In genomic region chr14:91582761-91583160, GRCh38 we compare ENCODE assay signal across 19 cellular contexts.
DNase-seq lines count a peak whose midpoint lies in the region; ATAC-seq and TF ChIP-seq lines count a peak whose summit lies in the region.
"Had no signal": no experiment of that assay in that cellular context is flagged by ENCODE, and none has a peak within 500 bp of the region (broad histone marks: within the 10 kb centered on the region; RNA-seq: fewer than 3 reads in every experiment).

No MANE protein-coding gene starts in this region.

- peaks cover 27% of the 10 kb centered on the region for H3K4me1 Mint-ChIP-seq in GM23338
- no peaks in the 10 kb centered on the region for H3K4me1 Mint-ChIP-seq in type B pancreatic cell (ENCODE audit: unreplicated experiment)

- H3K36me3 ChIP-seq in GM23338 (ENCODE audit: insufficient read depth) = no peaks in the 10 kb centered on the region
- H3K36me3 ChIP-seq: BLaER1 had no signal

- intact Hi-C loops in Right ventricle myocardium inferior (cut with DNase I) = no loop called here
- intact Hi-C loops in cardiac septum (cut with DNase I) = no loop called here
- intact Hi-C loops in left colon (cut with DNase I, micrococcal nuclease) = no loop called here
- intact Hi-C loops in lower leg skin (cut with DNase I; ENCODE audit: low total_unique reads) = no loop called here

- TF ChIP-seq POLR2A in lower leg skin (IDR thresholded peaks at IDR 0.05) = no peak

- no peaks in the 10 kb centered on the region for H3K9me2 ChIP-seq in GM23338 (ENCODE audit: insufficient read depth)

- no peaks in the 10 kb centered on the region for H3F3A ChIP-seq in GM23338 (replicated peaks; ENCODE audit: low read depth)

- 73 to 77% methylated on average over 3 of the region's 3 CpGs for WGBS in lower leg skin, 2 donors

- no peak overlapping the region for H3K4me3 Mint-ChIP-seq in GM23338
- H3K4me3 Mint-ChIP-seq in type B pancreatic cell = no peak overlapping the region
- H3K4me3 Mint-ChIP-seq: CD4-positive, CD25-positive, alpha-beta regulatory T cell; CD8-positive, alpha-beta T cell; HFFc6 had no signal

- peaks cover 10% of the 10 kb centered on the region for H3K27me3 Mint-ChIP-seq in GM23338 (ENCODE audit: insufficient read depth, low read depth, poor library complexity)
- peaks cover 27% of the 10 kb centered on the region for H3K27me3 Mint-ChIP-seq in type B pancreatic cell

- 0 out of 4 replicates have a peak, but pooled peaks of 1 of the 2 experiments have one; percentile 8 for TF ChIP-seq CTCF in GM23338 (conservative IDR thresholded peaks at IDR 0.05; ENCODE audit: low read depth in 2 of 2)
- no peak for TF ChIP-seq CTCF in type B pancreatic cell (conservative IDR thresholded peaks at IDR 0.05)
- no peak for TF ChIP-seq CTCF in lower leg skin (IDR thresholded peaks at IDR 0.05)

- no peaks in the 10 kb centered on the region for H3K27me3 ChIP-seq in GM23338 (ENCODE audit: insufficient read depth)
- H3K27me3 ChIP-seq: BLaER1 had no signal

- H3K4me1 ChIP-seq in GM23338 (ENCODE audit: insufficient read depth) = peaks cover 32% of the 10 kb centered on the region
- H3K4me1 ChIP-seq: A549, BLaER1 had no signal

- H2AFZ ChIP-seq in GM23338 = 0 out of 2 replicates have a peak overlapping the region, but pooled peaks have one; percentile 32
- H2AFZ ChIP-seq: GM23248 had no signal

- no peak overlapping the region for H3K4me3 ChIP-seq in GM23338
- no peak overlapping the region for H3K4me3 ChIP-seq in lower leg skin (ENCODE audit: low read depth, poor library complexity, severe bottlenecking)
- H3K4me3 ChIP-seq: A549, BLaER1, GM23248 had no signal

- H3K79me2 ChIP-seq in GM23338 (replicated peaks; ENCODE audit: insufficient read depth) = no peaks in the 10 kb centered on the region

- no peak overlapping the region for H3K27ac Mint-ChIP-seq in GM23338
- peak overlapping the region; percentile 80 for H3K27ac Mint-ChIP-seq in type B pancreatic cell
- H3K27ac Mint-ChIP-seq: CD4-positive, CD25-positive, alpha-beta regulatory T cell; CD8-positive, alpha-beta T cell; H9; HFFc6 had no signal

- DNase-seq in Right ventricle myocardium inferior (ENCODE audit: missing footprints) = no peak
- no peak for DNase-seq in cardiac septum (ENCODE audit: low spot score)
- no peak for DNase-seq in GM23338 (ENCODE audit: low spot score)
- DNase-seq in left colon = no peak
- DNase-seq in type B pancreatic cell (ENCODE audit: extremely low spot score, unreplicated experiment) = no peak
- no peak for DNase-seq in lower leg skin (ENCODE audit: low spot score in 2 of 2)
- DNase-seq: 8988T; ACHN; CD4-positive, CD25-positive, alpha-beta regulatory T cell; CD8-positive, alpha-beta T cell; DMS53; DMS79 treated with DMSO at 0.1 percent for 48 hours; GM23248; H9; HFFc6 had no signal

- H4K20me1 ChIP-seq in GM23338 (replicated peaks; ENCODE audit: insufficient read depth) = no peaks in the 10 kb centered on the region
- H4K20me1 ChIP-seq: BLaER1 had no signal

- ATAC-seq in Right ventricle myocardium inferior (peak; percentile 28), GM23338 (no peak), left colon (peak; percentile 41), GM21723 (IDR thresholded peaks at IDR 0.05; ENCODE audit: unreplicated experiment) (no peak)
- ATAC-seq: A549; CD8-positive, alpha-beta T cell had no signal

- H3K36me3 Mint-ChIP-seq in GM23338 (ENCODE audit: low read depth) (peaks cover 21% of the 10 kb centered on the region), type B pancreatic cell (no peaks in the 10 kb centered on the region)
- H3K36me3 Mint-ChIP-seq: CD4-positive, CD25-positive, alpha-beta regulatory T cell had no signal

- peaks cover 24% of the 10 kb centered on the region for H3K9me3 Mint-ChIP-seq in GM23338
- H3K9me3 Mint-ChIP-seq in type B pancreatic cell = no peaks in the 10 kb centered on the region

- H3K27ac ChIP-seq in GM23338 (ENCODE audit: low read depth) = no peak overlapping the region
- H3K27ac ChIP-seq: A549, BLaER1, C4-2B, GM23248 had no signal

- peak overlapping the region; percentile 69; the same call in 1 of the 2 replicates for H3K4me2 ChIP-seq in GM23338
- H3K4me2 ChIP-seq: A549, BLaER1 had no signal

TF ChIP-seq in GM23338, 12 proteins besides CTCF, POLR2A, EP300 and RAD21 (continues in another document):
- TF ChIP-seq EZH2 (IDR thresholded peaks at IDR 0.05; ENCODE audit: low read depth, unreplicated experiment) = no peak
- TF ChIP-seq JUNB (IDR thresholded peaks at IDR 0.05; ENCODE audit: unreplicated experiment) = no peak
- TF ChIP-seq POLR2AphosphoS5 (IDR thresholded peaks at IDR 0.05; ENCODE audit: low read depth) = no peak
- no peak for TF ChIP-seq ZNF331 (CRISPR knock-in tag; IDR thresholded peaks at IDR 0.05; ENCODE audit: low read depth)
- TF ChIP-seq ZNF114 (CRISPR knock-in tag; IDR thresholded peaks at IDR 0.05) = no peak
- TF ChIP-seq EZH2phosphoT487 (IDR thresholded peaks at IDR 0.05; ENCODE audit: unreplicated experiment) = no peak
- TF ChIP-seq CREB1 (CRISPR knock-in tag; IDR thresholded peaks at IDR 0.05; ENCODE audit: low read depth) = no peak
- TF ChIP-seq NANOG (IDR thresholded peaks at IDR 0.05; ENCODE audit: borderline replicate concordance) = no peak
- TF ChIP-seq, protein P1, sequence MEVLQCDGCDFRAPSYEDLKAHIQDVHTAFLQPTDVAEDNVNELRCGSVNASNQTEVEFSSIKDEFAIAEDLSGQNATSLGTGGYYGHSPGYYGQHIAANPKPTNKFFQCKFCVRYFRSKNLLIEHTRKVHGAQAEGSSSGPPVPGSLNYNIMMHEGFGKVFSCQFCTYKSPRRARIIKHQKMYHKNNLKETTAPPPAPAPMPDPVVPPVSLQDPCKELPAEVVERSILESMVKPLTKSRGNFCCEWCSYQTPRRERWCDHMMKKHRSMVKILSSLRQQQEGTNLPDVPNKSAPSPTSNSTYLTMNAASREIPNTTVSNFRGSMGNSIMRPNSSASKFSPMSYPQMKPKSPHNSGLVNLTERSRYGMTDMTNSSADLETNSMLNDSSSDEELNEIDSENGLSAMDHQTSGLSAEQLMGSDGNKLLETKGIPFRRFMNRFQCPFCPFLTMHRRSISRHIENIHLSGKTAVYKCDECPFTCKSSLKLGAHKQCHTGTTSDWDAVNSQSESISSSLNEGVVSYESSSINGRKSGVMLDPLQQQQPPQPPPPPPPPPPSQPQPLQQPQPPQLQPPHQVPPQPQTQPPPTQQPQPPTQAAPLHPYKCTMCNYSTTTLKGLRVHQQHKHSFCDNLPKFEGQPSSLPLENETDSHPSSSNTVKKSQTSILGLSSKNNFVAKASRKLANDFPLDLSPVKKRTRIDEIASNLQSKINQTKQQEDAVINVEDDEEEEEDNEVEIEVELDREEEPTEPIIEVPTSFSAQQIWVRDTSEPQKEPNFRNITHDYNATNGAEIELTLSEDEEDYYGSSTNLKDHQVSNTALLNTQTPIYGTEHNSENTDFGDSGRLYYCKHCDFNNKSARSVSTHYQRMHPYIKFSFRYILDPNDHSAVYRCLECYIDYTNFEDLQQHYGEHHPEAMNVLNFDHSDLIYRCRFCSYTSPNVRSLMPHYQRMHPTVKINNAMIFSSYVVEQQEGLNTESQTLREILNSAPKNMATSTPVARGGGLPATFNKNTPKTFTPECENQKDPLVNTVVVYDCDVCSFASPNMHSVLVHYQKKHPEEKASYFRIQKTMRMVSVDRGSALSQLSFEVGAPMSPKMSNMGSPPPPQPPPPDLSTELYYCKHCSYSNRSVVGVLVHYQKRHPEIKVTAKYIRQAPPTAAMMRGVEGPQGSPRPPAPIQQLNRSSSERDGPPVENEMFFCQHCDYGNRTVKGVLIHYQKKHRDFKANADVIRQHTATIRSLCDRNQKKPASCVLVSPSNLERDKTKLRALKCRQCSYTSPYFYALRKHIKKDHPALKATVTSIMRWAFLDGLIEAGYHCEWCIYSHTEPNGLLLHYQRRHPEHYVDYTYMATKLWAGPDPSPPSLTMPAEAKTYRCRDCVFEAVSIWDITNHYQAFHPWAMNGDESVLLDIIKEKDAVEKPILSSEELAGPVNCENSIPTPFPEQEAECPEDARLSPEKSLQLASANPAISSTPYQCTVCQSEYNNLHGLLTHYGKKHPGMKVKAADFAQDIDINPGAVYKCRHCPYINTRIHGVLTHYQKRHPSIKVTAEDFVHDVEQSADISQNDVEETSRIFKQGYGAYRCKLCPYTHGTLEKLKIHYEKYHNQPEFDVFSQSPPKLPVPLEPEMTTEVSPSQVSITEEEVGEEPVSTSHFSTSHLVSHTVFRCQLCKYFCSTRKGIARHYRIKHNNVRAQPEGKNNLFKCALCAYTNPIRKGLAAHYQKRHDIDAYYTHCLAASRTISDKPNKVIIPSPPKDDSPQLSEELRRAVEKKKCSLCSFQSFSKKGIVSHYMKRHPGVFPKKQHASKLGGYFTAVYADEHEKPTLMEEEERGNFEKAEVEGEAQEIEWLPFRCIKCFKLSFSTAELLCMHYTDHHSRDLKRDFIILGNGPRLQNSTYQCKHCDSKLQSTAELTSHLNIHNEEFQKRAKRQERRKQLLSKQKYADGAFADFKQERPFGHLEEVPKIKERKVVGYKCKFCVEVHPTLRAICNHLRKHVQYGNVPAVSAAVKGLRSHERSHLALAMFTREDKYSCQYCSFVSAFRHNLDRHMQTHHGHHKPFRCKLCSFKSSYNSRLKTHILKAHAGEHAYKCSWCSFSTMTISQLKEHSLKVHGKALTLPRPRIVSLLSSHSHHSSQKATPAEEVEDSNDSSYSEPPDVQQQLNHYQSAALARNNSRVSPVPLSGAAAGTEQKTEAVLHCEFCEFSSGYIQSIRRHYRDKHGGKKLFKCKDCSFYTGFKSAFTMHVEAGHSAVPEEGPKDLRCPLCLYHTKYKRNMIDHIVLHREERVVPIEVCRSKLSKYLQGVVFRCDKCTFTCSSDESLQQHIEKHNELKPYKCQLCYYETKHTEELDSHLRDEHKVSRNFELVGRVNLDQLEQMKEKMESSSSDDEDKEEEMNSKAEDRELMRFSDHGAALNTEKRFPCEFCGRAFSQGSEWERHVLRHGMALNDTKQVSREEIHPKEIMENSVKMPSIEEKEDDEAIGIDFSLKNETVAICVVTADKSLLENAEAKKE (CRISPR knock-in tag; IDR thresholded peaks at IDR 0.05) = no peak
- no peak for TF ChIP-seq STAT1 (IDR thresholded peaks at IDR 0.05; ENCODE audit: unreplicated experiment)

Comparison
In these comparisons a context has a peak if more than half of its experiments do, and no peak if none do; other contexts are left out.
1. ATAC-seq: peak in Right ventricle myocardium inferior (single experiment) and left colon (single experiment); none in GM23338 (single experiment) and GM21723 (single experiment).